8 cellular contexts compared by ENCODE assay signal in genomic region chr17:45172232-45172540, GRCh38. TPM values are rescaled to one million over a fixed set of nuclear protein-coding genes. Genes with fewer than 3 reads are reported as not detected.
DNase-seq lines count a peak whose midpoint lies in the region; ATAC-seq and TF ChIP-seq lines count a peak whose summit lies in the region.

No MANE protein-coding gene starts in this region.

- H3K4me2 ChIP-seq in trophoblast cell (ENCODE audit: low read length) = no peak overlapping the region

- H3K9me3 ChIP-seq in CD4-positive, alpha-beta T cell (ENCODE audit: control insufficient read depth, low read length) = no peaks in the 10 kb centered on the region
- no peaks in the 10 kb centered on the region for H3K9me3 ChIP-seq in trophoblast cell (ENCODE audit: insufficient read depth, low read depth, low read length)

- peak overlapping the region; percentile 76 for H3K27ac Mint-ChIP-seq in CD4-positive, alpha-beta T cell

- no CpG with 5 or more reads among the region's 5 CpGs for WGBS in trophoblast cell (ENCODE audit: extremely low coverage, insufficient coverage, insufficient read length)

- POLR2A ChIA-PET in CD4-positive, alpha-beta T cell (lab: Charles Lee) = interaction anchor here (0.8 to 5.9 kb wide), 7 partner anchors 10 to 145 kb away, joined by 3 to 122 read pairs (median 8); partner anchors contain the start of genes ACBD4, HEXIM1, HEXIM2 and MAP3K14
- POLR2A ChIA-PET in RWPE1 (lab: Yijun Ruan, JAX; ENCODE audit: low non-redundant PET) = interaction anchor here (0.5 to 3.6 kb wide), 7 partner anchors 11 to 125 kb away, joined by 3 to 51 read pairs (median 5); partner anchors contain the start of genes HEXIM1 and HEXIM2

- peak overlapping the region; percentile 74 for H4K8ac ChIP-seq in trophoblast cell (ENCODE audit: low read depth, low read length)

- H2AFZ ChIP-seq in trophoblast cell (ENCODE audit: insufficient read depth, low read length, poor library complexity) = peak overlapping the region; percentile 8

- intact Hi-C loops in CD4-positive, alpha-beta T cell (cut with DNase I, micrococcal nuclease) = loop anchor here in 1 of 2 experiments (2.0 kb wide), 1 partner anchor 19 kb away; no protein-coding TSS in a partner anchor

- H2BK12ac ChIP-seq in trophoblast cell (ENCODE audit: low read length) = peak overlapping the region; percentile 3

- no peak for ATAC-seq in CD4-positive, alpha-beta T cell (ENCODE audit: poor library complexity)
- ATAC-seq in HG03520 (IDR thresholded peaks at IDR 0.05; ENCODE audit: unreplicated experiment) = no peak
- ATAC-seq in activated CD4-positive, CD25-positive, alpha-beta regulatory T cell treated with anti-CD3 and anti-CD28 coated beads, Interleukin-2, amount 50 U/mL, for 24 hours = no peak

- H3K9me3 Mint-ChIP-seq in CD4-positive, alpha-beta T cell = no peaks in the 10 kb centered on the region

- no peak overlapping the region for H3K4ac ChIP-seq in trophoblast cell (ENCODE audit: low read depth, low read length)

- no peaks in the 10 kb centered on the region for H3K36me3 Mint-ChIP-seq in CD4-positive, alpha-beta T cell (ENCODE audit: low read depth)

- DNase-seq in CD4-positive, alpha-beta T cell = no peak
- no peak for DNase-seq in RWPE1 (ENCODE audit: low spot score)
- DNase-seq in epithelial cell of proximal tubule (ENCODE audit: low read depth) = no peak
- DNase-seq in trophoblast cell = no peak
- no peak for DNase-seq in NCI-H748 treated with DMSO at 0.1 percent for 48 hours (lab: John Stamatoyannopoulos, UW)
- DNase-seq in mesenteric fat pad (ENCODE audit: low spot score) = no peak

- H2AK5ac ChIP-seq in trophoblast cell (ENCODE audit: low read length) = no peak overlapping the region

- peaks cover 27 to 29% of the 10 kb centered on the region in 2 experiments for H3K4me1 ChIP-seq in trophoblast cell (ENCODE audit: control insufficient read depth in 1 of 2, insufficient read depth in 2 of 2, low read length in 2 of 2)

- H3K27ac ChIP-seq in CD4-positive, alpha-beta T cell (ENCODE audit: low read depth, low read length) = no peak overlapping the region
- H3K27ac ChIP-seq in RWPE1 = peak overlapping the region; percentile 100
- no peak overlapping the region for H3K27ac ChIP-seq in trophoblast cell (ENCODE audit: low read depth, low read length)

- H3K4me3 ChIP-seq in epithelial cell of proximal tubule (ENCODE audit: low read depth, low read length) (peak overlapping the region; percentile 50), trophoblast cell (ENCODE audit: low read depth, low read length) (no peak overlapping the region)

- H3K27me3 ChIP-seq in CD4-positive, alpha-beta T cell (ENCODE audit: control insufficient read depth, insufficient read depth, low read length) = no peaks in the 10 kb centered on the region
- no peaks in the 10 kb centered on the region for H3K27me3 ChIP-seq in trophoblast cell (ENCODE audit: insufficient read depth, low read length)

- CTCF ChIA-PET in CD4-positive, alpha-beta T cell (lab: Charles Lee) = interaction anchor here (1.2 to 2.3 kb wide), 4 partner anchors 20 to 37 kb away, joined by 4 to 13 read pairs (median 5); partner anchors contain the start of genes ACBD4 and HEXIM1
- CTCF ChIA-PET in RWPE1 (lab: Yijun Ruan, JAX) = interaction anchor here (0.5 to 3.8 kb wide), 6 partner anchors 11 to 63 kb away, joined by 3 to 27 read pairs (median 4); partner anchors contain the start of genes HEXIM1 and HEXIM2

- H4K12ac ChIP-seq in trophoblast cell (ENCODE audit: low read depth, low read length) = no peak overlapping the region

- no peaks in the 10 kb centered on the region for H3K27me3 Mint-ChIP-seq in CD4-positive, alpha-beta T cell

- H3K4me3 Mint-ChIP-seq in CD4-positive, alpha-beta T cell = peak overlapping the region; percentile 83

- H3K4me1 Mint-ChIP-seq in CD4-positive, alpha-beta T cell (ENCODE audit: low read depth) = peaks cover 26% of the 10 kb centered on the region

- H3K79me2 ChIP-seq in trophoblast cell (ENCODE audit: control insufficient read depth, insufficient read depth, low read length, poor library complexity) = no peaks in the 10 kb centered on the region

- H4K91ac ChIP-seq in trophoblast cell (ENCODE audit: low read depth, low read length) = peak overlapping the region; percentile 71

- H3K23ac ChIP-seq in trophoblast cell (ENCODE audit: low read length) = no peak overlapping the region

- no peak overlapping the region for H2BK5ac ChIP-seq in trophoblast cell (ENCODE audit: low read depth, low read length, poor library complexity)

- TF ChIP-seq CTCF in CD4-positive, alpha-beta T cell (IDR thresholded peaks at IDR 0.05) = no peak
- TF ChIP-seq CTCF in RWPE1 (conservative IDR thresholded peaks at IDR 0.05; ENCODE audit: low read depth) (no peak), epithelial cell of proximal tubule (conservative IDR thresholded peaks at IDR 0.05; ENCODE audit: low read depth, low read length) (no peak)

- peaks cover 17% of the 10 kb centered on the region for H3K79me1 ChIP-seq in trophoblast cell (ENCODE audit: low read length)

- peak overlapping the region; percentile 43 for H3K14ac ChIP-seq in trophoblast cell (ENCODE audit: low read length)

- peak overlapping the region; percentile 3 for H3K18ac ChIP-seq in trophoblast cell (ENCODE audit: low read length)

- no peaks in the 10 kb centered on the region for H3K36me3 ChIP-seq in trophoblast cell (ENCODE audit: control insufficient read depth in 1 of 2, insufficient read depth in 2 of 2, low read length in 2 of 2)

- H2BK120ac ChIP-seq in trophoblast cell (ENCODE audit: insufficient read depth, low read length, poor library complexity) = peak overlapping the region; percentile 1

- no peak overlapping the region for H3K9ac ChIP-seq in trophoblast cell (ENCODE audit: low read length)

RNA-seq across cellular contexts. Expression of gene HEXIM2, which starts 10.5 kb away (rescaled TPM):
- total RNA-seq in CD4-positive, alpha-beta T cell = 1 to 10 TPM; 1.3 to 1.5 TPM
- total RNA-seq in epithelial cell of proximal tubule (3.0 and 6.1 TPM in 2 replicates), mesenteric fat pad (5.1 TPM)
- 4.2 and 4.3 TPM in 2 replicates for polyA plus RNA-seq in trophoblast cell (2013)

RNA-seq across cellular contexts. Expression of gene HEXIM1, which starts 23.9 kb away (rescaled TPM):
- 10 to 100 TPM; 50.5 to 50.9 TPM for total RNA-seq in CD4-positive, alpha-beta T cell
- total RNA-seq in epithelial cell of proximal tubule (11.0 and 20.3 TPM in 2 replicates), mesenteric fat pad (42.1 TPM)
- 108 and 114 TPM in 2 replicates for polyA plus RNA-seq in trophoblast cell (2013)

RNA-seq across cellular contexts. Expression of gene ACBD4, which starts 36.7 kb away (rescaled TPM):
- total RNA-seq in CD4-positive, alpha-beta T cell = 10 to 100 TPM; 24.8 to 26.3 TPM
- total RNA-seq in epithelial cell of proximal tubule (4.5 and 11.3 TPM in 2 replicates), mesenteric fat pad (10.9 TPM)
- polyA plus RNA-seq in trophoblast cell (2013) = 3.8 TPM in 2 replicates

RNA-seq across cellular contexts. Expression of gene PLCD3, which starts 39.9 kb away (rescaled TPM):
- 1 to 10 TPM; 1.8 to 2.4 TPM for total RNA-seq in CD4-positive, alpha-beta T cell
- 46.0 and 107 TPM in 2 replicates for total RNA-seq in epithelial cell of proximal tubule
- polyA plus RNA-seq in trophoblast cell (2013) = 53.9 and 61.0 TPM in 2 replicates
- total RNA-seq in mesenteric fat pad = 64.2 TPM

RNA-seq across cellular contexts. Expression of gene FMNL1, which starts 49.5 kb away (rescaled TPM):
- 100 to 1,000 TPM; 378 to 387 TPM for total RNA-seq in CD4-positive, alpha-beta T cell
- total RNA-seq in epithelial cell of proximal tubule (5.1 and 5.7 TPM in 2 replicates), mesenteric fat pad (51.2 TPM)
- 2.4 and 2.8 TPM in 2 replicates for polyA plus RNA-seq in trophoblast cell (2013)
